ENCODE assay signal across 8 cellular contexts in genomic region chr3:52385157-52385556, GRCh38. TPM values are rescaled to one million over a fixed set of nuclear protein-coding genes. Genes with fewer than 3 reads are reported as not detected.
DNase-seq lines count a peak whose midpoint lies in the region; ATAC-seq and TF ChIP-seq lines count a peak whose summit lies in the region.

No MANE protein-coding gene starts in this region.

- no peaks in the 10 kb centered on the region for H3K9me3 Mint-ChIP-seq in activated CD8-positive, alpha-beta T cell treated with anti-CD3 and anti-CD28 coated beads, Interleukin-2, amount 10 ng/mL, durations not matched to agents 7 days and 5 days (ENCODE audit: insufficient read depth)
- no peaks in the 10 kb centered on the region for H3K9me3 Mint-ChIP-seq in naive B cell

- no peaks in the 10 kb centered on the region for H3K36me3 Mint-ChIP-seq in activated CD8-positive, alpha-beta T cell treated with anti-CD3 and anti-CD28 coated beads, Interleukin-2, amount 10 ng/mL, durations not matched to agents 7 days and 5 days (ENCODE audit: low read depth)
- H3K36me3 Mint-ChIP-seq in naive B cell, result no peaks in the 10 kb centered on the region

- no peak overlapping the region for H3K27ac Mint-ChIP-seq in activated CD8-positive, alpha-beta T cell treated with anti-CD3 and anti-CD28 coated beads, Interleukin-2, amount 10 ng/mL, durations not matched to agents 7 days and 5 days
- peak overlapping the region in 2 of 6 donors; percentile 69 to 75 for H3K27ac Mint-ChIP-seq in naive B cell

- CTCF ChIA-PET in activated CD8-positive, alpha-beta T cell treated with anti-CD3 and anti-CD28 coated beads, Interleukin-2, amount 10 ng/mL, durations not matched to agents 7 days and 5 days (lab: Charles Lee), result interaction anchor here (0.9 to 2.8 kb wide), 8 partner anchors 9 to 197 kb away, joined by 3 to 12 read pairs (median 5); partner anchors contain the start of gene GLYCTK

- H3K4me3 Mint-ChIP-seq in activated CD8-positive, alpha-beta T cell treated with anti-CD3 and anti-CD28 coated beads, Interleukin-2, amount 10 ng/mL, durations not matched to agents 7 days and 5 days, result no peak overlapping the region
- no peak overlapping the region for H3K4me3 Mint-ChIP-seq in naive B cell

- DNase-seq in NCI-H2196 (lab: John Stamatoyannopoulos, UW; ENCODE audit: unreplicated experiment), result peak; percentile 17
- no peak for DNase-seq in NCI-H2196 treated with DMSO at 0.1 percent for 48 hours (lab: John Stamatoyannopoulos, UW; ENCODE audit: unreplicated experiment)
- peak; percentile 53 for DNase-seq in activated CD8-positive, alpha-beta T cell treated with anti-CD3 and anti-CD28 coated beads, Interleukin-2, amount 10 ng/mL, durations not matched to agents 7 days and 5 days
- no peak for DNase-seq in naive B cell

- peak; percentile 52 for TF ChIP-seq CTCF in LNCAP (IDR thresholded peaks at IDR 0.05)

- H3K27me3 Mint-ChIP-seq in activated CD8-positive, alpha-beta T cell treated with anti-CD3 and anti-CD28 coated beads, Interleukin-2, amount 10 ng/mL, durations not matched to agents 7 days and 5 days (ENCODE audit: low read depth), result no peaks in the 10 kb centered on the region
- no peaks in the 10 kb centered on the region for H3K27me3 Mint-ChIP-seq in naive B cell

- peaks cover 5% of the 10 kb centered on the region for H3K4me1 Mint-ChIP-seq in activated CD8-positive, alpha-beta T cell treated with anti-CD3 and anti-CD28 coated beads, Interleukin-2, amount 10 ng/mL, durations not matched to agents 7 days and 5 days (ENCODE audit: low read depth)
- H3K4me1 Mint-ChIP-seq in naive B cell, result peaks cover 0 to 6% (median 3%) of the 10 kb centered on the region in 3 donors

- ATAC-seq in activated CD8-positive, alpha-beta T cell treated with anti-CD3 and anti-CD28 coated beads, Interleukin-2, amount 10 ng/mL, durations not matched to agents 7 days and 5 days, result peak; percentile 70
- ATAC-seq in naive B cell (ENCODE audit: low read depth in 2 of 2) (peak; percentile 20 to 27), HG03039 (IDR thresholded peaks at IDR 0.05; ENCODE audit: unreplicated experiment) (no peak), HG03432 (IDR thresholded peaks at IDR 0.05; ENCODE audit: unreplicated experiment) (no peak)
- ATAC-seq in activated CD4-positive, CD25-positive, alpha-beta regulatory T cell treated with anti-CD3 and anti-CD28 coated beads, Interleukin-2, amount 50 U/mL, for 24 hours, result no peak

- POLR2A ChIA-PET in activated CD8-positive, alpha-beta T cell treated with anti-CD3 and anti-CD28 coated beads, Interleukin-2, amount 10 ng/mL, durations not matched to agents 7 days and 5 days (lab: Charles Lee), result no interaction called here

RNA-seq across cellular contexts. Expression of gene BAP1, which starts 24.7 kb away (rescaled TPM):
- total RNA-seq in activated CD8-positive, alpha-beta T cell treated with anti-CD3 and anti-CD28 coated beads, Interleukin-2, amount 10 ng/mL, durations not matched to agents 7 days and 5 days, result 100 to 1,000 TPM in 1 of 2 experiments, 10 to 100 TPM in 1; 95.6 to 105 TPM
- polyA plus RNA-seq in naive B cell (ENCODE audit: low read depth in 6 of 6), result 10 to 100 TPM; 13.9 to 29.7 (median 16.2) TPM

RNA-seq across cellular contexts. Expression of gene PHF7, which starts 25.3 kb away (rescaled TPM):
- 10 to 100 TPM; 14.6 to 16.2 TPM for total RNA-seq in activated CD8-positive, alpha-beta T cell treated with anti-CD3 and anti-CD28 coated beads, Interleukin-2, amount 10 ng/mL, durations not matched to agents 7 days and 5 days
- 10 to 100 TPM; 13.2 to 16.3 (median 14.9) TPM for polyA plus RNA-seq in naive B cell (ENCODE audit: low read depth in 6 of 6)

RNA-seq across cellular contexts. Expression of gene SEMA3G, which starts 59.7 kb away (rescaled TPM):
- under 1 TPM; 0.13 to 0.21 TPM for total RNA-seq in activated CD8-positive, alpha-beta T cell treated with anti-CD3 and anti-CD28 coated beads, Interleukin-2, amount 10 ng/mL, durations not matched to agents 7 days and 5 days
- polyA plus RNA-seq in naive B cell (ENCODE audit: low read depth in 6 of 6), result not detected

Comparison
In these comparisons a context has a peak if more than half of its experiments do, and no peak if none do; other contexts are left out.
1. DNase-seq: peak in NCI-H2196 (single experiment) and activated CD8-positive, alpha-beta T cell treated with anti-CD3 and anti-CD28 coated beads, Interleukin-2, amount 10 ng/mL, durations not matched to agents 7 days and 5 days (single experiment); none in NCI-H2196 treated with DMSO at 0.1 percent for 48 hours (single experiment) and naive B cell (single experiment).
2. ATAC-seq: peak in activated CD8-positive, alpha-beta T cell treated with anti-CD3 and anti-CD28 coated beads, Interleukin-2, amount 10 ng/mL, durations not matched to agents 7 days and 5 days (single experiment) and naive B cell (2 of 2); none in HG03039 (single experiment), activated CD4-positive, CD25-positive, alpha-beta regulatory T cell treated with anti-CD3 and anti-CD28 coated beads, Interleukin-2, amount 50 U/mL, for 24 hours (0 of 2) and HG03432 (single experiment).